ENCODE assay signal across 23 cellular contexts in genomic region chr10:90777614-90778013, GRCh38.
DNase-seq lines count a peak whose midpoint lies in the region; ATAC-seq, FAIRE-seq and TF ChIP-seq lines count a peak whose summit lies in the region.
"Had no signal": no experiment of that assay in that cellular context is flagged by ENCODE, and none has a peak within 500 bp of the region (broad histone marks: within the 10 kb centered on the region; RNA-seq: fewer than 3 reads in every experiment).

No MANE protein-coding gene starts in this region.

- DNase-seq in CD14-positive monocyte (ENCODE audit: low spot score), result no peak
- DNase-seq in MV-4-11 (lab: John Stamatoyannopoulos, UW), result peak; percentile 97
- DNase-seq in H1 (ENCODE audit: low read depth in 1 of 2, low spot score in 2 of 2), result no peak
- DNase-seq in left lung, result no peak
- DNase-seq in coronary artery (ENCODE audit: low spot score), result no peak
- DNase-seq in DMS114 treated with DMSO at 0.1 percent for 48 hours (lab: John Stamatoyannopoulos, UW; ENCODE audit: unreplicated experiment), result no peak
- DNase-seq in stimulated activated CD4-positive, alpha-beta T cell treated with anti-CD3 and anti-CD28 coated beads, Interleukin-4, amount 100 ng/mL, for 24 hours, result no peak
- DNase-seq: activated CD4-positive, CD25-positive, alpha-beta regulatory T cell treated with anti-CD3 and anti-CD28 coated beads, Interleukin-2, amount 50 U/mL, for 72 hours; activated naive CD8-positive, alpha-beta T cell treated with anti-CD3 and anti-CD28 coated beads for 36 hours; CD8-positive, alpha-beta T cell; DMS79 treated with DMSO at 0.1 percent for 48 hours; H7; head of caudate nucleus; islet precursor cell; NCI-H1092 treated with DMSO at 0.1 percent for 48 hours; NCI-H2081 treated with DMSO at 0.1 percent for 48 hours; NCI-H524; stimulated activated naive CD8-positive, alpha-beta T cell treated with anti-CD3 and anti-CD28 coated beads, Interleukin-15, Interleukin-2, amounts not matched to agents 100 U/mL and 50 U/mL, for 24 hours had no signal

- H2BK12ac ChIP-seq in H1 (ENCODE audit: low read depth, low read length), result no peak overlapping the region

- peaks cover 0 to 3% (median 0%) of the 10 kb centered on the region in 3 donors for H3K27me3 Mint-ChIP-seq in CD14-positive monocyte (ENCODE audit: low read depth in 3 of 3)

- H3K27ac Mint-ChIP-seq in CD14-positive monocyte, result peak overlapping the region in 6 of 7 donors; percentile 0 to 59 (median 56)
- H3K27ac Mint-ChIP-seq: activated naive CD8-positive, alpha-beta T cell treated with anti-CD3 and anti-CD28 coated beads for 36 hours; activated T-helper 1 cell treated with anti-CD3 and anti-CD28 coated beads, Interleukin-12 subunit alpha, Interleukin-12 subunit beta, Interleukin-2, Interleukin-4 antibody, amounts not matched to agents 30 ng/mL and 10 ng/mL and 1 ng/mL, durations not matched to agents 14 hours and 24 hours and 36 hours; CD8-positive, alpha-beta T cell; type B pancreatic cell had no signal

- no peak overlapping the region for H4K8ac ChIP-seq in H1 (ENCODE audit: extremely low read depth, insufficient read depth, low read length)

- no peak overlapping the region for H3K4me2 ChIP-seq in H1 (ENCODE audit: insufficient read depth in 1 of 2, low read depth in 2 of 2, low read length in 2 of 2)

- H3K18ac ChIP-seq in H1 (ENCODE audit: extremely low read depth, low read length), result no peak overlapping the region

- no peak for FAIRE-seq in H1 (lab: Jason Lieb, UNC)

- H3K27ac ChIP-seq in H1 (ENCODE audit: low read depth, low read length) (no peak overlapping the region), left lung (no peak overlapping the region), coronary artery (no peak overlapping the region)
- H3K27ac ChIP-seq: epithelial cell of prostate, SJSA1 had no signal

- no peak overlapping the region for H2AK5ac ChIP-seq in H1 (ENCODE audit: low read depth, low read length)

- H2AFZ ChIP-seq in H1 (ENCODE audit: low read length), result no peak overlapping the region

- H3K4me3 Mint-ChIP-seq in CD14-positive monocyte, result peak overlapping the region in 1 of 2 donors; percentile 3
- H3K4me3 Mint-ChIP-seq: activated naive CD8-positive, alpha-beta T cell treated with anti-CD3 and anti-CD28 coated beads for 36 hours; activated T-helper 1 cell treated with anti-CD3 and anti-CD28 coated beads, Interleukin-12 subunit alpha, Interleukin-12 subunit beta, Interleukin-2, Interleukin-4 antibody, amounts not matched to agents 30 ng/mL and 10 ng/mL and 1 ng/mL, durations not matched to agents 14 hours and 24 hours and 36 hours; CD8-positive, alpha-beta T cell; type B pancreatic cell had no signal

- 87% methylated on average over 1 of the region's 1 CpG; no CpG with 5 or more reads in 1 of the 2 experiments for WGBS in H1 (ENCODE audit: extremely low coverage in 1 of 2, insufficient coverage in 1 of 2, insufficient read length in 1 of 2, insufficient replicate concordance in 2 of 2, low coverage in 1 of 2, low lambda C conversion rate in 2 of 2, missing lambda C conversion rate in 1 of 2), 2 experiments

- POLR2A ChIA-PET in H1 (lab: Charles Lee; ENCODE audit: partially characterized antibody), result no interaction called here

- no peak overlapping the region for H4K5ac ChIP-seq in H1 (ENCODE audit: insufficient read length, low read depth, low read length)

- H3K9me3 Mint-ChIP-seq in CD14-positive monocyte, result peaks cover 0 to 7% (median 0%) of the 10 kb centered on the region in 7 donors
- H3K9me3 Mint-ChIP-seq: activated naive CD8-positive, alpha-beta T cell treated with anti-CD3 and anti-CD28 coated beads for 36 hours; activated T-helper 1 cell treated with anti-CD3 and anti-CD28 coated beads, Interleukin-12 subunit alpha, Interleukin-12 subunit beta, Interleukin-2, Interleukin-4 antibody, amounts not matched to agents 30 ng/mL and 10 ng/mL and 1 ng/mL, durations not matched to agents 14 hours and 24 hours and 36 hours; CD8-positive, alpha-beta T cell; type B pancreatic cell had no signal

- H2BK5ac ChIP-seq in H1 (ENCODE audit: low read depth, low read length), result no peak overlapping the region

- peaks cover 0 to 10% (median 4%) of the 10 kb centered on the region in 4 experiments; a peak in 4 of 7 replicates for H3K4me1 ChIP-seq in H1 (replicated peaks in 1 of 4; ENCODE audit: control insufficient read depth in 3 of 4, insufficient read depth in 4 of 4, low read length in 3 of 4)
- peaks cover 0 to 6% of the 10 kb centered on the region in 2 donors for H3K4me1 ChIP-seq in left lung
- H3K4me1 ChIP-seq: SJSA1 had no signal

- H4K20me1 ChIP-seq in H1 (replicated peaks in 1 of 2; ENCODE audit: control insufficient read depth in 1 of 2, insufficient read depth in 2 of 2, low read length in 2 of 2), result no peaks in the 10 kb centered on the region

- TF ChIP-seq CTCF in CD14-positive monocyte (IDR thresholded peaks at IDR 0.05) (no peak), H1 (IDR thresholded peaks at IDR 0.05; ENCODE audit: control extremely low read depth in 1 of 3, insufficient read depth in 1 of 3, low read depth in 1 of 3, low read length in 3 of 3) (no peak), left lung (IDR thresholded peaks at IDR 0.05) (no peak), coronary artery (IDR thresholded peaks at IDR 0.05) (no peak)

- no peak overlapping the region for H2BK20ac ChIP-seq in H1 (ENCODE audit: low read length)

- no peak overlapping the region for H3K9ac ChIP-seq in H1 (replicated peaks in 1 of 4; ENCODE audit: extremely low read depth in 1 of 4, low read depth in 3 of 4, low read length in 3 of 4)

- ATAC-seq in left lung (peak; percentile 68), GM19023 (IDR thresholded peaks at IDR 0.05; ENCODE audit: unreplicated experiment) (no peak)
- ATAC-seq: CD8-positive, alpha-beta T cell; stimulated activated naive CD8-positive, alpha-beta T cell treated with anti-CD3 and anti-CD28 coated beads, Interleukin-15, Interleukin-2, amounts not matched to agents 100 U/mL and 50 U/mL, for 24 hours had no signal

- H3K4ac ChIP-seq in H1 (replicated peaks; ENCODE audit: insufficient read length, low read depth, low read length), result no peak overlapping the region

- H3K9me3 ChIP-seq in H1 (ENCODE audit: insufficient read depth in 2 of 2, low read depth in 1 of 2, low read length in 1 of 2), result no peaks in the 10 kb centered on the region
- no peaks in the 10 kb centered on the region for H3K9me3 ChIP-seq in left lung
- H3K9me3 ChIP-seq: SJSA1 had no signal

- H3K4me1 Mint-ChIP-seq in CD14-positive monocyte, result peaks cover 39% of the 10 kb centered on the region
- H3K4me1 Mint-ChIP-seq: activated naive CD8-positive, alpha-beta T cell treated with anti-CD3 and anti-CD28 coated beads for 36 hours had no signal

- CTCF ChIA-PET in H1 (lab: Charles Lee; ENCODE audit: partially characterized antibody), result interaction anchor here (1.2 to 5.7 kb wide), 8 partner anchors 10 to 86 kb away, joined by 3 to 48 read pairs (median 6); no protein-coding TSS in a partner anchor

- no peak overlapping the region for H3K14ac ChIP-seq in H1 (ENCODE audit: insufficient read length)

- no peak overlapping the region for H3K56ac ChIP-seq in H1 (replicated peaks; ENCODE audit: insufficient read length, low read depth, low read length)

- no peak overlapping the region for H3K4me3 ChIP-seq in H1 (ENCODE audit: extremely low read depth in 1 of 4, insufficient read depth in 2 of 4, low read depth in 3 of 4, low read length in 4 of 4)
- no peak overlapping the region for H3K4me3 ChIP-seq in left lung
- no peak overlapping the region for H3K4me3 ChIP-seq in coronary artery
- H3K4me3 ChIP-seq: SJSA1 had no signal

- H2BK15ac ChIP-seq in H1 (ENCODE audit: low read length), result no peak overlapping the region

- H2BK120ac ChIP-seq in H1 (replicated peaks; ENCODE audit: low read depth, low read length), result no peak overlapping the region

- peaks cover 0 to 75% of the 10 kb centered on the region in 2 experiments; a peak in 2 of 4 replicates for H3K79me2 ChIP-seq in H1 (ENCODE audit: control insufficient read depth in 1 of 2, insufficient read depth in 2 of 2, low read length in 2 of 2)

- H3K36me3 Mint-ChIP-seq in CD14-positive monocyte, result no peaks in the 10 kb centered on the region
- H3K36me3 Mint-ChIP-seq: activated naive CD8-positive, alpha-beta T cell treated with anti-CD3 and anti-CD28 coated beads for 36 hours; CD8-positive, alpha-beta T cell; type B pancreatic cell had no signal

- H4K91ac ChIP-seq in H1 (replicated peaks; ENCODE audit: insufficient read length, low read length), result no peak overlapping the region

- H3K36me3 ChIP-seq in H1 (ENCODE audit: control insufficient read depth in 2 of 4, insufficient read depth in 4 of 4, low read length in 3 of 4), result no peaks in the 10 kb centered on the region
- H3K36me3 ChIP-seq in left lung, result no peaks in the 10 kb centered on the region
- H3K36me3 ChIP-seq: SJSA1 had no signal

- no peak overlapping the region for H3K23ac ChIP-seq in H1 (ENCODE audit: insufficient read length)

- H3K79me1 ChIP-seq in H1 (ENCODE audit: low read depth, low read length), result no peaks in the 10 kb centered on the region

- no peak for TF ChIP-seq EP300 in H1 (IDR thresholded peaks at IDR 0.05; ENCODE audit: borderline replicate concordance in 1 of 2, low read depth in 2 of 2, low read length in 2 of 2)

- H3K27me3 ChIP-seq in H1 (replicated peaks in 1 of 4; ENCODE audit: control insufficient read depth in 3 of 4, extremely low read depth in 1 of 4, insufficient read depth in 3 of 4, low read length in 3 of 4), result no peaks in the 10 kb centered on the region
- no peaks in the 10 kb centered on the region for H3K27me3 ChIP-seq in left lung

- TF ChIP-seq POLR2A in H1 (IDR thresholded peaks at IDR 0.05; ENCODE audit: control extremely low read depth in 1 of 2, low read depth in 2 of 2, low read length in 2 of 2), result no peak

- intact Hi-C loops in CD14-positive monocyte (cut with micrococcal nuclease), result no loop called here
- intact Hi-C loops in left lung (cut with DNase I), result no loop called here

- TF ChIP-seq RAD21 in H1 (IDR thresholded peaks at IDR 0.05 in 1 of 2, conservative IDR thresholded peaks at IDR 0.05 in 1 of 2; ENCODE audit: low read depth in 2 of 2, low read length in 2 of 2), result no peak

- no peaks in the 10 kb centered on the region for H3K23me2 ChIP-seq in H1 (ENCODE audit: low read depth, low read length)

TF ChIP-seq in H1, 55 proteins besides CTCF, POLR2A, EP300 and RAD21:
- TF ChIP-seq CEBPB (IDR thresholded peaks at IDR 0.05; ENCODE audit: low read depth, low read length), result 0 out of 2 replicates have a peak, but pooled peaks have one; percentile 23
- TF ChIP-seq CREB1 (IDR thresholded peaks at IDR 0.05), result no peak
- TF ChIP-seq MAX (IDR thresholded peaks at IDR 0.05), result no peak
- no peak for TF ChIP-seq RBBP5 (IDR thresholded peaks at IDR 0.05; ENCODE audit: borderline replicate concordance, low read depth, low read length)
